In the genomic region with DNA sequence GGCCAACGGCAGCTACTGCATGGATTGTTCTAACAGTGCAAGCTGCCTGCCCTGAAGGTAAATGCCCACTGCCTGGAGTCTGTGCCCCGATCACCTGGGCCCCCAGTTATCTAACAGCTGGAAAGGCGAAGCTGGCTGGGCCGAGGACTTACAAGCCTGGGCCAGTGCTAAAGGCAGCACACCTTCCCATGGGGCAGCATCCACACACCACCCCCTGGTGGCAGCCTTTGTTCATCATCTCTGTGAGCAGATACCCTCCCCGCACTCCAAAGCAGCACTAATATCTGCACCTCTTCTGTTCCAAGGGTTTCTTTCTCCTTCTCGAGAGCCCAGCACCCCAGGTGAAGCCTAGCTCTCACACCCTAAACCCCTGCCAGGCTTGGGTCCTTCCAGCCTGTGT, we compare ENCODE assay signal across 8 cellular contexts.
DNase-seq lines count a peak whose midpoint lies in the region; ATAC-seq and TF ChIP-seq lines count a peak whose summit lies in the region.

No MANE protein-coding gene starts in this region.

- H3K4me3 ChIP-seq in AG04449 (ENCODE audit: low read depth, low read length) = no peak overlapping the region
- H3K4me3 ChIP-seq in GM12875 (ENCODE audit: low read depth, low read length) = no peak overlapping the region
- H3K4me3 ChIP-seq in astrocyte of the cerebellum (ENCODE audit: low read depth, low read length) = no peak overlapping the region

- in situ Hi-C loops in astrocyte of the cerebellum (cut with HindIII; ENCODE audit: low sequenced_read_pairs) = no loop called here

- peak; percentile 26 for TF ChIP-seq CTCF in AG04449 (IDR thresholded peaks at IDR 0.05; ENCODE audit: insufficient read depth, low read length, missing control alignments)
- TF ChIP-seq CTCF in GM12875 (IDR thresholded peaks at IDR 0.05; ENCODE audit: borderline replicate concordance, insufficient read depth, low read depth, low read length) = peak; percentile 75
- peak; percentile 56 for TF ChIP-seq CTCF in astrocyte of the cerebellum (IDR thresholded peaks at IDR 0.05; ENCODE audit: low read depth, low read length, missing control alignments)

- CTCF ChIA-PET in AG04449 (lab: Yijun Ruan, JAX) = no interaction called here

- POLR2A ChIA-PET in AG04449 (lab: Yijun Ruan, JAX) = no interaction called here

- ATAC-seq in HG03066 (IDR thresholded peaks at IDR 0.05; ENCODE audit: low read depth, unreplicated experiment) (peak; percentile 45), HG02623 (IDR thresholded peaks at IDR 0.05; ENCODE audit: unreplicated experiment) (no peak)

- DNase-seq in AG04449 (ENCODE audit: low read depth, low spot score) (no peak), NCI-H774 (lab: John Stamatoyannopoulos, UW) (peak; percentile 47), astrocyte of the cerebellum (ENCODE audit: low read depth) (no peak), kidney tubule cell (ENCODE audit: low spot score) (peak; percentile 56)
- DNase-seq in central memory CD4-positive, alpha-beta T cell = no peak

Comparison
In these comparisons a context has a peak if more than half of its experiments do, and no peak if none do; other contexts are left out.
1. DNase-seq: peak in NCI-H774 (single experiment) and kidney tubule cell (single experiment); none in AG04449 (single experiment), astrocyte of the cerebellum (single experiment) and central memory CD4-positive, alpha-beta T cell (single experiment).
2. Peak in every context shown above with its lines, with median percentiles within 50 percentile points of each other: CTCF ChIP-seq.